Comparison of ENCODE assay signal across 23 cellular contexts in the genomic region with DNA sequence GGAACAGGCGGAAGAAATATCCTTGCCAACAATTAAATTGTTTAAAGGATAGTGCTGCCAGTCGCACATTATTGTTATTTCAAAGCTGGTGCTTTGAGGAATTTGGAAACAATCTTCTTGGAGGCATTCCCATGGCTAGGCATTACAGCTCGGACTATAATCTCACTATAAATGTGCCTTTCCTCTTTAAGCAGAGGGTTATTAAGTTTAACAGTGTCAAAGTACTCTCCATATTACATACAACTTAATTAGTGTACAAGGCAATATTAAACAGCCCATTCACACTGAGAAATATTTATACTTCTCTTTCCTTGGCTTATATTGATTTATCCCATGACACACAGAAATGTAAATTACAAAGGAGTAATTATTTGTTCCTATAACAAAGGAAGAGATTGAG. TPM values are rescaled to one million over a fixed set of nuclear protein-coding genes. Genes with fewer than 3 reads are reported as not detected.
A peak's percentile ranks its signal among the peaks of the same experiment; 100 is the strongest.
DNase-seq lines count a peak whose midpoint lies in the region; ATAC-seq, FAIRE-seq and TF ChIP-seq lines count a peak whose summit lies in the region.
"Had no signal": no experiment of that assay in that cellular context is flagged by ENCODE, and none has a peak within 500 bp of the region (broad histone marks: within the 10 kb centered on the region; RNA-seq: fewer than 3 reads in every experiment).

No MANE protein-coding gene starts in this region.

- H3K4me1 ChIP-seq in colonic mucosa, result no peaks in the 10 kb centered on the region
- no peaks in the 10 kb centered on the region for H3K4me1 ChIP-seq in mucosa of descending colon (ENCODE audit: low read depth)
- no peaks in the 10 kb centered on the region for H3K4me1 ChIP-seq in small intestine (ENCODE audit: control insufficient read depth in 2 of 2, insufficient read depth in 1 of 2, low read depth in 1 of 2, low read length in 1 of 2)
- H3K4me1 ChIP-seq: A549; BE2C; BLaER1 treated with 17β-estradiol and CSF1 and Interleukin-3, amounts not matched to agents 10 nM and 100 nM had no signal

- no peak overlapping the region for H3K9ac ChIP-seq in colonic mucosa (ENCODE audit: low read depth in 2 of 2, low read length in 2 of 2)
- H3K9ac ChIP-seq: BLaER1 treated with 17β-estradiol and CSF1 and Interleukin-3, amounts not matched to agents 10 nM and 100 nM had no signal

- intact Hi-C loops in colonic mucosa (cut with DNase I) (no loop called here), mucosa of descending colon (cut with DNase I, micrococcal nuclease) (no loop called here)

- H3K9me3 ChIP-seq in colonic mucosa, result no peaks in the 10 kb centered on the region
- H3K9me3 ChIP-seq in mucosa of descending colon, result no peaks in the 10 kb centered on the region
- H3K9me3 ChIP-seq in small intestine (ENCODE audit: control insufficient read depth, low read depth), result no peaks in the 10 kb centered on the region
- H3K9me3 ChIP-seq: A549, BE2C had no signal

- H3K36me3 ChIP-seq in colonic mucosa, result no peaks in the 10 kb centered on the region
- no peaks in the 10 kb centered on the region for H3K36me3 ChIP-seq in mucosa of descending colon (ENCODE audit: low read depth)
- no peaks in the 10 kb centered on the region for H3K36me3 ChIP-seq in small intestine (ENCODE audit: control insufficient read depth in 2 of 2, insufficient read depth in 2 of 2, low read length in 2 of 2)
- H3K36me3 ChIP-seq: BE2C; BLaER1 treated with 17β-estradiol and CSF1 and Interleukin-3, amounts not matched to agents 10 nM and 100 nM had no signal

- FAIRE-seq in small intestine (lab: Jason Lieb, UNC), result no peak
- FAIRE-seq: A549, D721Med, GM12878 had no signal

- H3K27ac ChIP-seq in colonic mucosa (peak overlapping the region; percentile 37), small intestine (ENCODE audit: low read depth in 1 of 2, low read length in 1 of 2) (no peak overlapping the region)
- H3K27ac ChIP-seq: A549; BLaER1 treated with 17β-estradiol and CSF1 and Interleukin-3, amounts not matched to agents 10 nM and 100 nM had no signal

- ATAC-seq in mucosa of descending colon (peak; percentile 88), GM18861 (IDR thresholded peaks at IDR 0.05; ENCODE audit: unreplicated experiment) (no peak)
- ATAC-seq: A549, GM12878 had no signal

- H3K4me3 ChIP-seq in colonic mucosa, result no peak overlapping the region
- H3K4me3 ChIP-seq in mucosa of descending colon, result no peak overlapping the region
- H3K4me3 ChIP-seq in small intestine (ENCODE audit: low read depth in 1 of 2, low read length in 2 of 2), result no peak overlapping the region
- H3K4me3 ChIP-seq: A549; BLaER1 treated with 17β-estradiol and CSF1 and Interleukin-3, amounts not matched to agents 10 nM and 100 nM; GM12878 had no signal

- 35 to 57% (median 41%) methylated on average over 3 of the region's 3 CpGs for WGBS in small intestine, 3 donors

- TF ChIP-seq CTCF in colonic mucosa (IDR thresholded peaks at IDR 0.05) (no peak), mucosa of descending colon (IDR thresholded peaks at IDR 0.05) (no peak)

- DNase-seq in colonic mucosa, result no peak
- DNase-seq in mucosa of descending colon, result no peak
- peak; percentile 60 for DNase-seq in small intestine
- no peak for DNase-seq in NCI-H1105 (lab: John Stamatoyannopoulos, UW)
- DNase-seq in NCI-H1105 treated with DMSO at 0.1 percent for 48 hours (lab: John Stamatoyannopoulos, UW), result no peak
- DNase-seq: 8988T; ACHN; AML-193; BE2C; CD4-positive, alpha-beta T cell; CD8-positive, alpha-beta memory T cell; DMS 273 treated with DMSO at 0.1 percent for 48 hours; DMS79; EL; GDM1; GOT3; H7; HCEC 1CT had no signal

- H3K27me3 ChIP-seq in colonic mucosa (no peaks in the 10 kb centered on the region), small intestine (ENCODE audit: control insufficient read depth in 2 of 2, insufficient read depth in 2 of 2, low read length in 2 of 2) (no peaks in the 10 kb centered on the region)
- H3K27me3 ChIP-seq: BE2C; BLaER1 treated with 17β-estradiol and CSF1 and Interleukin-3, amounts not matched to agents 10 nM and 100 nM had no signal

RNA-seq across cellular contexts. Expression of a gene that starts 54.0 kb away (rescaled TPM):
- total RNA-seq in colonic mucosa (100 to 1,000 TPM; 646 to 707 TPM), mucosa of descending colon (100 to 1,000 TPM; 253 to 761 (median 323) TPM)
- 100 to 1,000 TPM; 168 to 190 (median 173) TPM for polyA plus RNA-seq in small intestine
- total RNA-seq: CD4-positive, alpha-beta T cell; CD8-positive, alpha-beta memory T cell; GM12878; H7 had no signal
- polyA plus RNA-seq: A549; CD8-positive, alpha-beta memory T cell had no signal
